In the genomic region with DNA sequence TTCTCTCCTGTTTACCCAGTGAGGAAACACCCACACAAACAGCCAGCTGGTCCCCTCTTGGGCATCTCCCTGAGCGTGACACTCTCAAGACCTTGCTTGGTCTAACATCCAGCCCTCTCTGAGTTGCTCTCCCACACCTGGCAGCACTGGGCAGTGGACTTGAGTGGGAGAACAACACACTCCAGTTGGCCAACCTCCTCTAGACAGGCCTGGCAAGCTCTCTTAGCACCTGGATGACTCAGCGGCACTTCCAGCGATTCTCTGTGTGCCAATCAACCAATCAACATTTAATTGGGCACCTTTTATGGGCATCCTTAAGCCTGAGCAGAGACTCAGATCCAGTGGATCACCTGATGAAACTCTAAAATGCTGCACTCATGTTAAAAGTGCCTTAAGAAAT, we compare ENCODE assay signal across 24 cellular contexts.
DNase-seq lines count a peak whose midpoint lies in the region; ATAC-seq and TF ChIP-seq lines count a peak whose summit lies in the region.
"Had no signal": no experiment of that assay in that cellular context is flagged by ENCODE, and none has a peak within 500 bp of the region (broad histone marks: within the 10 kb centered on the region; RNA-seq: fewer than 3 reads in every experiment).

No MANE protein-coding gene starts in this region.

- H3K4me3 ChIP-seq in cardiac muscle cell: no peak overlapping the region
- no peak overlapping the region for H3K4me3 ChIP-seq in lower lobe of right lung
- H3K4me3 ChIP-seq in tibial nerve: no peak overlapping the region
- H3K4me3 ChIP-seq in CD8-positive, alpha-beta T cell (ENCODE audit: low read depth, low read length): no peak overlapping the region
- H3K4me3 ChIP-seq: A549, smooth muscle cell, uterus had no signal

- H3K36me3 ChIP-seq in cardiac muscle cell: no peaks in the 10 kb centered on the region
- H3K36me3 ChIP-seq in lower lobe of right lung: no peaks in the 10 kb centered on the region
- no peaks in the 10 kb centered on the region for H3K36me3 ChIP-seq in tibial nerve
- no peaks in the 10 kb centered on the region for H3K36me3 ChIP-seq in CD8-positive, alpha-beta T cell (ENCODE audit: insufficient read depth, low read length)
- H3K36me3 ChIP-seq: BE2C, uterus had no signal

- TF ChIP-seq CTCF in cardiac muscle cell (IDR thresholded peaks at IDR 0.05; ENCODE audit: low read depth, low read length) (no peak), brain (conservative IDR thresholded peaks at IDR 0.05) (no peak), lower lobe of right lung (IDR thresholded peaks at IDR 0.05) (no peak), tibial nerve (IDR thresholded peaks at IDR 0.05) (no peak)
- TF ChIP-seq CTCF in CD8-positive, alpha-beta T cell (IDR thresholded peaks at IDR 0.05): no peak

- POLR2A ChIA-PET in CD8-positive, alpha-beta T cell (lab: Charles Lee): no interaction called here

- peak overlapping the region; percentile 99 for H3K27ac ChIP-seq in cardiac muscle cell
- no peak overlapping the region for H3K27ac ChIP-seq in lower lobe of right lung
- peak overlapping the region; percentile 46 to 92 (median 74) for H3K27ac ChIP-seq in tibial nerve
- no peak overlapping the region for H3K27ac ChIP-seq in CD8-positive, alpha-beta T cell (ENCODE audit: low read depth, low read length)
- H3K27ac ChIP-seq: A549, uterus had no signal

- CTCF ChIA-PET in CD8-positive, alpha-beta T cell (lab: Charles Lee): no interaction called here

- TF ChIP-seq POLR2A in tibial nerve (IDR thresholded peaks at IDR 0.05): no peak

- H3K9me3 ChIP-seq in cardiac muscle cell (ENCODE audit: low read depth) (no peaks in the 10 kb centered on the region), lower lobe of right lung (no peaks in the 10 kb centered on the region), tibial nerve (no peaks in the 10 kb centered on the region)
- no peaks in the 10 kb centered on the region for H3K9me3 ChIP-seq in CD8-positive, alpha-beta T cell (ENCODE audit: low read length)
- H3K9me3 ChIP-seq: A549, BE2C, uterus had no signal

- peak; percentile 86 to 89 for ATAC-seq in lower lobe of right lung
- ATAC-seq in CD8-positive, alpha-beta T cell: no peak
- ATAC-seq: A549; HCT116; stimulated activated naive CD8-positive, alpha-beta T cell treated with anti-CD3 and anti-CD28 coated beads, Interleukin-15, amount 100 ng/mL, for 72 hours; T-cell had no signal

- H3K27me3 Mint-ChIP-seq in brain: peaks cover 2% of the 10 kb centered on the region
- H3K27me3 Mint-ChIP-seq in CD8-positive, alpha-beta T cell (ENCODE audit: low read depth): peaks cover 23% of the 10 kb centered on the region

- H3K36me3 Mint-ChIP-seq in brain: no peaks in the 10 kb centered on the region
- H3K36me3 Mint-ChIP-seq in CD8-positive, alpha-beta T cell: no peaks in the 10 kb centered on the region
- H3K36me3 Mint-ChIP-seq: T-cell had no signal

- no peak overlapping the region for H3K4me3 Mint-ChIP-seq in brain
- H3K4me3 Mint-ChIP-seq in CD8-positive, alpha-beta T cell: no peak overlapping the region
- H3K4me3 Mint-ChIP-seq: activated naive CD8-positive, alpha-beta T cell treated with anti-CD3 and anti-CD28 coated beads for 36 hours; stimulated activated naive CD8-positive, alpha-beta T cell treated with anti-CD3 and anti-CD28 coated beads, Interleukin-15, amount 100 ng/mL, for 72 hours; T-cell had no signal

- no peak for TF ChIP-seq EP300 in tibial nerve (IDR thresholded peaks at IDR 0.05)

- H3K4me1 ChIP-seq in cardiac muscle cell (ENCODE audit: low read depth) (peaks cover 58% of the 10 kb centered on the region), lower lobe of right lung (peaks cover 25% of the 10 kb centered on the region), tibial nerve (peaks cover 0 to 78% (median 34%) of the 10 kb centered on the region in 4 donors)
- H3K4me1 ChIP-seq in CD8-positive, alpha-beta T cell (ENCODE audit: insufficient read depth, low read length): no peaks in the 10 kb centered on the region
- H3K4me1 ChIP-seq: A549, BE2C, uterus had no signal

- H3K4me1 Mint-ChIP-seq in brain: peaks cover 66% of the 10 kb centered on the region
- no peaks in the 10 kb centered on the region for H3K4me1 Mint-ChIP-seq in CD8-positive, alpha-beta T cell (ENCODE audit: low read depth)

- peak overlapping the region in 4 of 5 experiments; percentile 17 to 99 (median 94) for H3K27ac Mint-ChIP-seq in brain
- no peak overlapping the region for H3K27ac Mint-ChIP-seq in CD8-positive, alpha-beta T cell
- H3K27ac Mint-ChIP-seq: activated naive CD8-positive, alpha-beta T cell treated with anti-CD3 and anti-CD28 coated beads for 36 hours; stimulated activated naive CD8-positive, alpha-beta T cell treated with anti-CD3 and anti-CD28 coated beads, Interleukin-15, amount 100 ng/mL, for 72 hours; T-cell had no signal

- H3K27me3 ChIP-seq in cardiac muscle cell: no peaks in the 10 kb centered on the region
- H3K27me3 ChIP-seq in lower lobe of right lung (ENCODE audit: low read depth): no peaks in the 10 kb centered on the region
- H3K27me3 ChIP-seq in tibial nerve: no peaks in the 10 kb centered on the region
- H3K27me3 ChIP-seq in CD8-positive, alpha-beta T cell (ENCODE audit: insufficient read depth, low read length): no peaks in the 10 kb centered on the region
- H3K27me3 ChIP-seq: BE2C, uterus had no signal

- DNase-seq in cardiac muscle cell (ENCODE audit: low read depth in 1 of 2, low spot score in 1 of 2) (no peak), cardiac septum (ENCODE audit: low spot score) (no peak), lower lobe of right lung (peak; percentile 74), tibial nerve (ENCODE audit: low spot score in 2 of 2) (no peak), DMS 273 treated with DMSO at 0.1 percent for 48 hours (lab: John Stamatoyannopoulos, UW) (no peak), C1 segment of cervical spinal cord (lab: John Stamatoyannopoulos, UW) (no peak)
- no peak for DNase-seq in CD8-positive, alpha-beta T cell
- DNase-seq: activated CD4-positive, alpha-beta T cell treated with anti-CD3 and anti-CD28 coated beads for 4 hours; activated naive CD8-positive, alpha-beta T cell treated with anti-CD3 and anti-CD28 coated beads for 36 hours; BE2C; GDM1; Kasumi-1; kidney glomerular epithelial cell; NCI-H1092 treated with DMSO at 0.1 percent for 48 hours; NCI-H2081 treated with DMSO at 0.1 percent for 48 hours; NCI-H526 treated with DMSO at 0.1 percent for 48 hours; stimulated activated CD4-positive, alpha-beta T cell treated with anti-CD3 and anti-CD28 coated beads, Interleukin-2, amount 100 ng/mL, for 48 hours; stimulated activated naive CD8-positive, alpha-beta T cell treated with anti-CD3 and anti-CD28 coated beads, Interleukin-15, amount 100 ng/mL, for 72 hours; T-cell; uterus had no signal

- intact Hi-C loops in cardiac septum (cut with DNase I) (loop anchor here (5.0 kb wide), 4 partner anchors 36 to 769 kb away; no protein-coding TSS in a partner anchor), lower lobe of right lung (cut with DNase I) (no loop called here)
- intact Hi-C loops in CD8-positive, alpha-beta T cell (cut with DNase I, micrococcal nuclease): no loop called here

- H3K9me3 Mint-ChIP-seq in brain: no peaks in the 10 kb centered on the region
- H3K9me3 Mint-ChIP-seq in CD8-positive, alpha-beta T cell: no peaks in the 10 kb centered on the region
- H3K9me3 Mint-ChIP-seq: activated naive CD8-positive, alpha-beta T cell treated with anti-CD3 and anti-CD28 coated beads for 36 hours; stimulated activated naive CD8-positive, alpha-beta T cell treated with anti-CD3 and anti-CD28 coated beads, Interleukin-15, amount 100 ng/mL, for 72 hours; T-cell had no signal

- 82 to 97% methylated on average over 3 of the region's 3 CpGs for WGBS in tibial nerve, 2 donors

Comparison
In these comparisons a context has a peak if more than half of its experiments do, and no peak if none do; other contexts are left out.
1. H3K27ac ChIP-seq: peak in cardiac muscle cell (single experiment) and tibial nerve (4 of 4); none in lower lobe of right lung (single experiment) and CD8-positive, alpha-beta T cell (single experiment).